Comparison of ENCODE assay signal across 18 cellular contexts in genomic region chr7:30812676-30813075, GRCh38.
"Had no signal": no experiment of that assay in that cellular context is flagged by ENCODE, and none has a peak within 500 bp of the region (broad histone marks: within the 10 kb centered on the region; RNA-seq: fewer than 3 reads in every experiment).

No MANE protein-coding gene starts in this region.

- H3K4me1 Mint-ChIP-seq: naive thymus-derived CD8-positive, alpha-beta T cell; stimulated activated memory B cell treated with anti-CD40 and anti-IgM and Interleukin-4, amounts not matched to agents 10 μg/mL and 1 μg/mL and 100 μg/mL, for 72 hours had no signal

- H3K4me3 ChIP-seq: dorsolateral prefrontal cortex, smooth muscle cell, upper lobe of right lung had no signal

- H3K36me3 Mint-ChIP-seq: naive thymus-derived CD8-positive, alpha-beta T cell had no signal

- H3K27me3 ChIP-seq: foreskin keratinocyte, neutrophil, upper lobe of right lung had no signal

- H3K27ac ChIP-seq: dorsolateral prefrontal cortex, foreskin keratinocyte, neutrophil, upper lobe of right lung had no signal

- H3K36me3 ChIP-seq: neutrophil, upper lobe of right lung had no signal

- H3K4me1 ChIP-seq: foreskin keratinocyte had no signal

- DNase-seq: caudate nucleus; cortex of kidney; dorsolateral prefrontal cortex; effector memory CD4-positive, alpha-beta T cell; foreskin keratinocyte; hippocampal formation; kidney glomerular epithelial cell; mammary epithelial cell; naive thymus-derived CD8-positive, alpha-beta T cell; posterior cingulate gyrus; right cardiac atrium; stimulated activated CD4-positive, alpha-beta T cell treated with anti-CD3 and anti-CD28 coated beads, Interleukin-4, amount 100 ng/mL, for 24 hours; substantia nigra; upper lobe of right lung had no signal

- H3K9me3 ChIP-seq: neutrophil, upper lobe of right lung had no signal

- H3K4me3 Mint-ChIP-seq: naive thymus-derived CD8-positive, alpha-beta T cell; stimulated activated memory B cell treated with anti-CD40 and anti-IgM and Interleukin-4, amounts not matched to agents 10 μg/mL and 1 μg/mL and 100 μg/mL, for 72 hours; stimulated activated naive CD8-positive, alpha-beta T cell treated with anti-CD3 and anti-CD28 coated beads, Interleukin-15, Interleukin-2, amounts not matched to agents 100 ng/mL and 50 ng/mL, for 24 hours had no signal

- H3K9me3 Mint-ChIP-seq: naive thymus-derived CD8-positive, alpha-beta T cell; stimulated activated naive CD8-positive, alpha-beta T cell treated with anti-CD3 and anti-CD28 coated beads, Interleukin-15, Interleukin-2, amounts not matched to agents 100 ng/mL and 50 ng/mL, for 24 hours had no signal

- ATAC-seq: foreskin keratinocyte; naive thymus-derived CD8-positive, alpha-beta T cell; stimulated activated memory B cell treated with anti-CD40 and anti-IgM and Interleukin-4, amounts not matched to agents 10 μg/mL and 1 μg/mL and 100 μg/mL, for 72 hours; upper lobe of right lung had no signal

- H3K27me3 Mint-ChIP-seq: naive thymus-derived CD8-positive, alpha-beta T cell; stimulated activated memory B cell treated with anti-CD40 and anti-IgM and Interleukin-4, amounts not matched to agents 10 μg/mL and 1 μg/mL and 100 μg/mL, for 72 hours; stimulated activated naive CD8-positive, alpha-beta T cell treated with anti-CD3 and anti-CD28 coated beads, Interleukin-15, Interleukin-2, amounts not matched to agents 100 ng/mL and 50 ng/mL, for 24 hours had no signal

- H3K27ac Mint-ChIP-seq: stimulated activated memory B cell treated with anti-CD40 and anti-IgM and Interleukin-4, amounts not matched to agents 10 μg/mL and 1 μg/mL and 100 μg/mL, for 72 hours; stimulated activated naive CD8-positive, alpha-beta T cell treated with anti-CD3 and anti-CD28 coated beads, Interleukin-15, Interleukin-2, amounts not matched to agents 100 ng/mL and 50 ng/mL, for 24 hours had no signal
